ENCODE assay signal across 37 cellular contexts in genomic region chr6:150102750-150103270, GRCh38. TPM values are rescaled to one million over a fixed set of nuclear protein-coding genes. Genes with fewer than 3 reads are reported as not detected.
"Had no signal": no experiment of that assay in that cellular context is flagged by ENCODE, and none has a peak within 500 bp of the region (broad histone marks: within the 10 kb centered on the region; RNA-seq: fewer than 3 reads in every experiment).

No MANE protein-coding gene starts in this region.

- DNase-seq: Karpas-422, Kasumi-1, MG63, MM.1S, MV-4-11, NCI-H1048, NCI-H1092 treated with DMSO at 0.1 percent for 48 hours, NCI-H1105, NCI-H1105 treated with DMSO at 0.1 percent for 48 hours, NCI-H1417, NCI-H1417 treated with DMSO at 0.1 percent for 48 hours, NCI-H1436, NCI-H1436 treated with DMSO at 0.1 percent for 48 hours, NCI-H146, NCI-H1694, NCI-H1694 treated with DMSO at 0.1 percent for 48 hours, NCI-H187, NCI-H187 treated with DMSO at 0.1 percent for 48 hours, NCI-H1930, NCI-H2029, NCI-H2029 treated with DMSO at 0.1 percent for 48 hours, NCI-H2081, NCI-H2081 treated with DMSO at 0.1 percent for 48 hours, NCI-H2107, NCI-H2171, NCI-H2171 treated with DMSO at 0.1 percent for 48 hours, NCI-H2227 treated with DMSO at 0.1 percent for 48 hours, NCI-H226, NCI-H345, NCI-H446, NCI-H446 treated with DMSO at 0.1 percent for 48 hours, NCI-H510A, NCI-H510A treated with DMSO at 0.1 percent for 48 hours, NCI-H524 had no signal

- H3K27me3 ChIP-seq: MG63 had no signal

- H3K9me3 ChIP-seq: MG63 had no signal

- H3K4me3 ChIP-seq: MG63 had no signal

- H3K36me3 ChIP-seq: MG63 had no signal

RNA-seq across cellular contexts. Expression of gene PPP1R14C, which starts 40.0 kb away (rescaled TPM):
- total RNA-seq: LHCN-M2, M059J, NCI-H460 had no signal
